ENCODE assay signal across 1 cellular context in the genomic region with DNA sequence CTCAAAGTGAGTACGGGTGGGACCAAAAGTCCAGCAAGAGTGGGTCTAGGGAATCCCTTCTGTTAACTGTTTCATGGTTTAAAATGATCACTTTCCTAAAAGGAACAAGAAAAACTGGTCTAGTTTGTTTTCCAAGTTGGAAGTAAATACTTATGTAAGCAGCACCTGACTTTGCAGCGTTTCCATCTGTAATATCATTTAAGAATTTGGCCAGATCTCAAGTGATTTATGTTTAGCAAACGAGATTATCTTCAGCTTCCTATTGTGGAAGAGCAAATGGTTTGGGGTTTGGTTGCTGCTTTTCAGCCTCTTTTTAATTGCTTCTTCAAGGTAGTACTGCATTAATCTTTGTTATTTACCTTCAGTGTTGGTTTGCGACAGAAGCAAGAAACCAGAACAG.
TF ChIP-seq lines count a peak whose summit lies in the region.

No MANE protein-coding gene starts in this region.

TF ChIP-seq in GM23338, 12 proteins besides CTCF, POLR2A, EP300 and RAD21 (continued from another document):
- TF ChIP-seq, protein P1, sequence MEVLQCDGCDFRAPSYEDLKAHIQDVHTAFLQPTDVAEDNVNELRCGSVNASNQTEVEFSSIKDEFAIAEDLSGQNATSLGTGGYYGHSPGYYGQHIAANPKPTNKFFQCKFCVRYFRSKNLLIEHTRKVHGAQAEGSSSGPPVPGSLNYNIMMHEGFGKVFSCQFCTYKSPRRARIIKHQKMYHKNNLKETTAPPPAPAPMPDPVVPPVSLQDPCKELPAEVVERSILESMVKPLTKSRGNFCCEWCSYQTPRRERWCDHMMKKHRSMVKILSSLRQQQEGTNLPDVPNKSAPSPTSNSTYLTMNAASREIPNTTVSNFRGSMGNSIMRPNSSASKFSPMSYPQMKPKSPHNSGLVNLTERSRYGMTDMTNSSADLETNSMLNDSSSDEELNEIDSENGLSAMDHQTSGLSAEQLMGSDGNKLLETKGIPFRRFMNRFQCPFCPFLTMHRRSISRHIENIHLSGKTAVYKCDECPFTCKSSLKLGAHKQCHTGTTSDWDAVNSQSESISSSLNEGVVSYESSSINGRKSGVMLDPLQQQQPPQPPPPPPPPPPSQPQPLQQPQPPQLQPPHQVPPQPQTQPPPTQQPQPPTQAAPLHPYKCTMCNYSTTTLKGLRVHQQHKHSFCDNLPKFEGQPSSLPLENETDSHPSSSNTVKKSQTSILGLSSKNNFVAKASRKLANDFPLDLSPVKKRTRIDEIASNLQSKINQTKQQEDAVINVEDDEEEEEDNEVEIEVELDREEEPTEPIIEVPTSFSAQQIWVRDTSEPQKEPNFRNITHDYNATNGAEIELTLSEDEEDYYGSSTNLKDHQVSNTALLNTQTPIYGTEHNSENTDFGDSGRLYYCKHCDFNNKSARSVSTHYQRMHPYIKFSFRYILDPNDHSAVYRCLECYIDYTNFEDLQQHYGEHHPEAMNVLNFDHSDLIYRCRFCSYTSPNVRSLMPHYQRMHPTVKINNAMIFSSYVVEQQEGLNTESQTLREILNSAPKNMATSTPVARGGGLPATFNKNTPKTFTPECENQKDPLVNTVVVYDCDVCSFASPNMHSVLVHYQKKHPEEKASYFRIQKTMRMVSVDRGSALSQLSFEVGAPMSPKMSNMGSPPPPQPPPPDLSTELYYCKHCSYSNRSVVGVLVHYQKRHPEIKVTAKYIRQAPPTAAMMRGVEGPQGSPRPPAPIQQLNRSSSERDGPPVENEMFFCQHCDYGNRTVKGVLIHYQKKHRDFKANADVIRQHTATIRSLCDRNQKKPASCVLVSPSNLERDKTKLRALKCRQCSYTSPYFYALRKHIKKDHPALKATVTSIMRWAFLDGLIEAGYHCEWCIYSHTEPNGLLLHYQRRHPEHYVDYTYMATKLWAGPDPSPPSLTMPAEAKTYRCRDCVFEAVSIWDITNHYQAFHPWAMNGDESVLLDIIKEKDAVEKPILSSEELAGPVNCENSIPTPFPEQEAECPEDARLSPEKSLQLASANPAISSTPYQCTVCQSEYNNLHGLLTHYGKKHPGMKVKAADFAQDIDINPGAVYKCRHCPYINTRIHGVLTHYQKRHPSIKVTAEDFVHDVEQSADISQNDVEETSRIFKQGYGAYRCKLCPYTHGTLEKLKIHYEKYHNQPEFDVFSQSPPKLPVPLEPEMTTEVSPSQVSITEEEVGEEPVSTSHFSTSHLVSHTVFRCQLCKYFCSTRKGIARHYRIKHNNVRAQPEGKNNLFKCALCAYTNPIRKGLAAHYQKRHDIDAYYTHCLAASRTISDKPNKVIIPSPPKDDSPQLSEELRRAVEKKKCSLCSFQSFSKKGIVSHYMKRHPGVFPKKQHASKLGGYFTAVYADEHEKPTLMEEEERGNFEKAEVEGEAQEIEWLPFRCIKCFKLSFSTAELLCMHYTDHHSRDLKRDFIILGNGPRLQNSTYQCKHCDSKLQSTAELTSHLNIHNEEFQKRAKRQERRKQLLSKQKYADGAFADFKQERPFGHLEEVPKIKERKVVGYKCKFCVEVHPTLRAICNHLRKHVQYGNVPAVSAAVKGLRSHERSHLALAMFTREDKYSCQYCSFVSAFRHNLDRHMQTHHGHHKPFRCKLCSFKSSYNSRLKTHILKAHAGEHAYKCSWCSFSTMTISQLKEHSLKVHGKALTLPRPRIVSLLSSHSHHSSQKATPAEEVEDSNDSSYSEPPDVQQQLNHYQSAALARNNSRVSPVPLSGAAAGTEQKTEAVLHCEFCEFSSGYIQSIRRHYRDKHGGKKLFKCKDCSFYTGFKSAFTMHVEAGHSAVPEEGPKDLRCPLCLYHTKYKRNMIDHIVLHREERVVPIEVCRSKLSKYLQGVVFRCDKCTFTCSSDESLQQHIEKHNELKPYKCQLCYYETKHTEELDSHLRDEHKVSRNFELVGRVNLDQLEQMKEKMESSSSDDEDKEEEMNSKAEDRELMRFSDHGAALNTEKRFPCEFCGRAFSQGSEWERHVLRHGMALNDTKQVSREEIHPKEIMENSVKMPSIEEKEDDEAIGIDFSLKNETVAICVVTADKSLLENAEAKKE (CRISPR knock-in tag; IDR thresholded peaks at IDR 0.05) = no peak
